20 cellular contexts compared by ENCODE assay signal in genomic region chr5:59346514-59346913, GRCh38.
DNase-seq lines count a peak whose midpoint lies in the region; ATAC-seq and TF ChIP-seq lines count a peak whose summit lies in the region.
"Had no signal": no experiment of that assay in that cellular context is flagged by ENCODE, and none has a peak within 500 bp of the region (broad histone marks: within the 10 kb centered on the region; RNA-seq: fewer than 3 reads in every experiment).

No MANE protein-coding gene starts in this region.

- no peaks in the 10 kb centered on the region for H3K27me3 ChIP-seq in muscle layer of colon (ENCODE audit: control insufficient read depth in 1 of 2, insufficient read depth in 2 of 2, low read length in 2 of 2)
- no peaks in the 10 kb centered on the region for H3K27me3 ChIP-seq in uterus

- no peak for TF ChIP-seq CTCF in uterus (IDR thresholded peaks at IDR 0.05)

- H3K36me3 ChIP-seq in muscle layer of colon (ENCODE audit: insufficient read depth, low read length) (no peaks in the 10 kb centered on the region), uterus (no peaks in the 10 kb centered on the region)

- intact Hi-C loops in uterus (cut with DNase I; ENCODE audit: low total_unique reads) = no loop called here

- H3K27ac ChIP-seq in muscle layer of colon (ENCODE audit: low read depth, low read length) (peak overlapping the region; percentile 66), uterus (peak overlapping the region; percentile 43 to 72)
- H3K27ac ChIP-seq: RWPE1 had no signal

- no peak overlapping the region for H3K9ac ChIP-seq in muscle layer of colon (ENCODE audit: low read length)

- ATAC-seq in HG03469 (IDR thresholded peaks at IDR 0.05; ENCODE audit: unreplicated experiment) (no peak), HG02763 (IDR thresholded peaks at IDR 0.05; ENCODE audit: unreplicated experiment) (no peak), GM19351 (IDR thresholded peaks at IDR 0.05; ENCODE audit: unreplicated experiment) (no peak)
- ATAC-seq: PC-3 had no signal

- DNase-seq in globus pallidus (ENCODE audit: low spot score) = peak; percentile 81
- DNase-seq in putamen (ENCODE audit: low spot score) = peak; percentile 30
- no peak for DNase-seq in uterus
- no peak for DNase-seq in activated CD8-positive, alpha-beta memory T cell treated with anti-CD3 and anti-CD28 coated beads for 24 hours
- DNase-seq: Caco-2, GDM1, H9, Karpas-422, NCI-H1048, NCI-H1436 treated with DMSO at 0.1 percent for 48 hours, NCI-H2029, NCI-H345, NCI-H524 treated with DMSO at 0.1 percent for 48 hours, PC-3, SIG-M5 had no signal

- no peak overlapping the region for H3K4me3 ChIP-seq in muscle layer of colon (ENCODE audit: low read depth in 1 of 2, low read length in 2 of 2)
- no peak overlapping the region for H3K4me3 ChIP-seq in uterus

- TF ChIP-seq POLR2A in uterus (IDR thresholded peaks at IDR 0.05) = no peak

- peaks cover 33% of the 10 kb centered on the region for H3K4me1 ChIP-seq in muscle layer of colon (ENCODE audit: insufficient read depth, low read length)
- no peaks in the 10 kb centered on the region for H3K4me1 ChIP-seq in uterus

- H3K9me3 ChIP-seq in muscle layer of colon (ENCODE audit: low read length) = no peaks in the 10 kb centered on the region
- no peaks in the 10 kb centered on the region for H3K9me3 ChIP-seq in uterus
- H3K9me3 ChIP-seq: Caco-2 had no signal

Comparison
In these comparisons a context has a peak if more than half of its experiments do, and no peak if none do; other contexts are left out.
1. DNase-seq: peak in globus pallidus (single experiment) and putamen (single experiment); none in uterus (0 of 2) and activated CD8-positive, alpha-beta memory T cell treated with anti-CD3 and anti-CD28 coated beads for 24 hours (single experiment).